Comparison of ENCODE assay signal across 2 cellular contexts in the genomic region with DNA sequence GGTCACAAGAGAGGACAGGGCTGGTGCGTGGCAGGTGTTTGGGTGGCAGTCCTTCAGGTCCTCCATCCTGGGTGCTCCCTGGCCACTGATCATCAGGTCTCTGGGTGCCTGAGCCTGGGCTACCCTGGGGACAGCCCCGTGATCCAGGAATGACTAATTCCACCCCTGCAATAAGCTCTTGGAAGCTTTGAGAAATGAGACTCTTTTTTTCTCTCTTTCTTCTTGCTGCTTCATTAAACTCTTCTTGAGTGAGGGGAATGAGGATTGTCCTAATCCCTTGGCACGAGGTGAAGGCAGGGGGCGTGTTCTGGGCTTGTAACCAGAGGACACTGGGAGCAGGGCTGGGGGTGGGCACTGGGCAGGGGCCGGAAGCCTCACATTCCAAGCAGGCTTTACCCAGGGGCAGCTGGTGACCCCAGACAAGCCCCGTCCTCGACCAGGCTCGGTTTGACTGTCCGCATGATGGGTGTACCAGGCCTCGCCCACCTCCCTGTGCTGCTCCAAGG.
TF ChIP-seq lines count a peak whose summit lies in the region.

No MANE protein-coding gene starts in this region.

TF ChIP-seq in Ishikawa, 13 proteins besides CTCF, POLR2A, EP300 and RAD21:
- TF ChIP-seq NFIC (IDR thresholded peaks at IDR 0.05) (0 out of 2 replicates have a peak, but pooled peaks have one; percentile 14), EGR1 (IDR thresholded peaks at IDR 0.05) (no peak), TCF12 (IDR thresholded peaks at IDR 0.05; ENCODE audit: low read depth) (0 out of 2 replicates have a peak, but pooled peaks have one; percentile 17), ZBTB7A (IDR thresholded peaks at IDR 0.05; ENCODE audit: low read depth) (peak; percentile 76; the same call in 1 of the 2 replicates), TEAD4 (IDR thresholded peaks at IDR 0.05) (0 out of 2 replicates have a peak, but pooled peaks have one; percentile 11), CEBPB (IDR thresholded peaks at IDR 0.05) (no peak)
- TF ChIP-seq, protein P1, sequence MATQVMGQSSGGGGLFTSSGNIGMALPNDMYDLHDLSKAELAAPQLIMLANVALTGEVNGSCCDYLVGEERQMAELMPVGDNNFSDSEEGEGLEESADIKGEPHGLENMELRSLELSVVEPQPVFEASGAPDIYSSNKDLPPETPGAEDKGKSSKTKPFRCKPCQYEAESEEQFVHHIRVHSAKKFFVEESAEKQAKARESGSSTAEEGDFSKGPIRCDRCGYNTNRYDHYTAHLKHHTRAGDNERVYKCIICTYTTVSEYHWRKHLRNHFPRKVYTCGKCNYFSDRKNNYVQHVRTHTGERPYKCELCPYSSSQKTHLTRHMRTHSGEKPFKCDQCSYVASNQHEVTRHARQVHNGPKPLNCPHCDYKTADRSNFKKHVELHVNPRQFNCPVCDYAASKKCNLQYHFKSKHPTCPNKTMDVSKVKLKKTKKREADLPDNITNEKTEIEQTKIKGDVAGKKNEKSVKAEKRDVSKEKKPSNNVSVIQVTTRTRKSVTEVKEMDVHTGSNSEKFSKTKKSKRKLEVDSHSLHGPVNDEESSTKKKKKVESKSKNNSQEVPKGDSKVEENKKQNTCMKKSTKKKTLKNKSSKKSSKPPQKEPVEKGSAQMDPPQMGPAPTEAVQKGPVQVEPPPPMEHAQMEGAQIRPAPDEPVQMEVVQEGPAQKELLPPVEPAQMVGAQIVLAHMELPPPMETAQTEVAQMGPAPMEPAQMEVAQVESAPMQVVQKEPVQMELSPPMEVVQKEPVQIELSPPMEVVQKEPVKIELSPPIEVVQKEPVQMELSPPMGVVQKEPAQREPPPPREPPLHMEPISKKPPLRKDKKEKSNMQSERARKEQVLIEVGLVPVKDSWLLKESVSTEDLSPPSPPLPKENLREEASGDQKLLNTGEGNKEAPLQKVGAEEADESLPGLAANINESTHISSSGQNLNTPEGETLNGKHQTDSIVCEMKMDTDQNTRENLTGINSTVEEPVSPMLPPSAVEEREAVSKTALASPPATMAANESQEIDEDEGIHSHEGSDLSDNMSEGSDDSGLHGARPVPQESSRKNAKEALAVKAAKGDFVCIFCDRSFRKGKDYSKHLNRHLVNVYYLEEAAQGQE (IDR thresholded peaks at IDR 0.05; ENCODE audit: low read depth), result no peak

TF ChIP-seq in H1, 55 proteins besides CTCF, POLR2A, EP300 and RAD21:
- no peak for TF ChIP-seq HDAC6 (IDR thresholded peaks at IDR 0.05; ENCODE audit: low read depth, low read length)
- no peak for TF ChIP-seq EGR1 (IDR thresholded peaks at IDR 0.05; ENCODE audit: borderline replicate concordance, low read depth, low read length)
- 0 out of 2 replicates have a peak, but pooled peaks have one; percentile 7 for TF ChIP-seq TEAD4 (IDR thresholded peaks at IDR 0.05; ENCODE audit: low read depth, low read length)
- TF ChIP-seq SAP30 (IDR thresholded peaks at IDR 0.05; ENCODE audit: insufficient read depth, insufficient replicate concordance, low read length), result no peak
